Comparison of ENCODE assay signal across 17 cellular contexts in the genomic region with DNA sequence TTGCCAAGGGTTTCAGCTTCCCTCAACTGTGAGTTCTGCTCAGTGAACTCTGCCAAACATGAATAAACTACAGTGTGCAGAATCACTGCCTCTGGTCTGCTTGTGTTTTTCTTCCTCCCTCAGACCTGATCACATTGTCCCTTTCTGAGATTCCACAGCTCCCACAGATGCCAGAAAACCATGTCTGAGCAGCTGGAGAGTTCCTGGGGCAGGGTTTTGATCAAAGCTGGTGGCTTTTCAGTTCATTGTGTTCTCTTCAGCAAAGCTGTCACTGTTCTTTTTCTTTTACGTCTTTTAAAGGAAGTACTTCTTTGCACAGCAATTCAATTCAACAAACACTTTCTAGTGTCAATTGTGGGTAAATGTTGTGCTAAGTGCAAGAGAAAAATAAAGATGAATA.
"Had no signal": no experiment of that assay in that cellular context is flagged by ENCODE, and none has a peak within 500 bp of the region (broad histone marks: within the 10 kb centered on the region; RNA-seq: fewer than 3 reads in every experiment).

No MANE protein-coding gene starts in this region.

- H3K27me3 ChIP-seq: pancreas had no signal

- DNase-seq: activated CD4-positive, alpha-beta T cell treated with anti-CD3 and anti-CD28 coated beads, Interleukin-2, amount 50 U/mL, for 48 hours; activated naive CD4-positive, alpha-beta T cell treated with Interleukin-2 at 50 U/mL for 16 hours; activated naive CD8-positive, alpha-beta T cell treated with anti-CD3 and anti-CD28 coated beads, Interleukin-2, amount 50 U/mL, for 24 hours; effector memory CD8-positive, alpha-beta T cell; left ventricle myocardium inferior; mesendoderm; pancreas; SHP77; small intestine; stimulated activated CD4-positive, alpha-beta T cell treated with anti-CD3 and anti-CD28 coated beads, Interleukin-4, amount 100 ng/mL, for 4 hours; stimulated activated CD8-positive, alpha-beta memory T cell treated with anti-CD3 and anti-CD28 coated beads, Interleukin-4, amount 100 ng/mL, for 48 hours; stimulated activated naive CD4-positive, alpha-beta T cell treated with Interleukin-2 at 50 U/mL for 16 hours; T-helper 1 cell; T1000 had no signal

- H3K36me3 ChIP-seq: left ventricle myocardium inferior, pancreas had no signal

- H3K9me3 ChIP-seq: left ventricle myocardium inferior, pancreas had no signal

- H3K27ac ChIP-seq: left ventricle myocardium inferior, pancreas, VCaP had no signal

- H3K4me3 ChIP-seq: left ventricle myocardium inferior, pancreas had no signal

- H3K4me1 ChIP-seq: left ventricle myocardium inferior, pancreas had no signal

- ATAC-seq: activated naive CD8-positive, alpha-beta T cell treated with anti-CD3 and anti-CD28 coated beads, Interleukin-2, amount 50 U/mL, for 24 hours; activated T-helper 17 cell treated with anti-CD3 and anti-CD28 coated beads, Interleukin-2, amount 50 U/mL, for 72 hours; effector memory CD8-positive, alpha-beta T cell; pancreas; SK-N-SH treated with all-trans-retinoic acid at 6 μM for 48 hours had no signal
